8 cellular contexts compared by ENCODE assay signal in the genomic region with DNA sequence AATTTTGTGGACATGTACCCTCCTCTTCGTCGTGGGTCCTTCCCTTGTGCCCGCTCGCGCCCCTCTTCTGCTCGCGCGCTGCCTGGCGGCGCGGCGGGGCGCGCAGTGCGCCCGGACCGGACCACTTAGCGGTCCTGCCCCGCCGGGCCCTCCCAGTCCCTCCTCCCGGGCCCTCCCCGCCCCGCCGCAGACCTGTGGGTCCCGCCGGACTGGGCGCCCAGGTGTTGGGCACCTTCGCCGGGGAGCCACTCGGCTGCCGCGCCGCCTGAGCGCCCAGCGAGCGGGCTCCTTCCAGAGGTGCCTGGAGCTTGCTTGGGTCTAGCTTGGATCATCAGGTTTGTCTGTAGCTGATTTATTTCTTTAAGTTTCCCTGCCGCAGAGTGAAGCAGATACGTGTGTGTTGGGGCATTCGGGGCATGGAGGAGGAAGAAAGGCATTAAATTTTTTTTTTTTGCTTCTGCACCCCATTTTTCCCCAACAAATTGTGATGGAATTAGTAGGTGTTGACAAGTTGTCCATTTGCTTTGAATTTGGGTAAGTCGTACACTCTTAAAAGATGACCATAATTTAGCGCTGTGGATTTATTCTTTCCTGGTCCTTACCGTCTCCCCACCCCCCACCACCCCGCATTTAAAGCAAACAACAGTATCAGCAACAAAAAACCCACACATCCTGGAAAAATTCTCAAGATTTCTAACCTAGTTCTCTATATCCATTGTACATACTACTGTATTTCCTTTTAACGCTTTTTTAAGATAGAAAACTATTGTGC. TPM values are rescaled to one million over a fixed set of nuclear protein-coding genes. Genes with fewer than 3 reads are reported as not detected.
DNase-seq lines count a peak whose midpoint lies in the region; ATAC-seq, FAIRE-seq and TF ChIP-seq lines count a peak whose summit lies in the region.

No MANE protein-coding gene starts in this region.

- no peaks in the 10 kb centered on the region for H3K27me3 Mint-ChIP-seq in T-helper 2 cell treated with Interferon-gamma antibody and Interleukin-4, amounts not matched to agents 5 μg/mL and 100 μg/mL, for 36 hours (ENCODE audit: low read depth)

- H3K36me3 Mint-ChIP-seq in T-helper 2 cell treated with Interferon-gamma antibody and Interleukin-4, amounts not matched to agents 5 μg/mL and 100 μg/mL, for 36 hours (ENCODE audit: low read depth), result peaks cover 19% of the 10 kb centered on the region

- H3K4me3 ChIP-seq in bronchial epithelial cell (ENCODE audit: low read depth, low read length), result peak overlapping the region; percentile 96

- H3K27me3 ChIP-seq in bronchial epithelial cell (ENCODE audit: control insufficient read depth, insufficient read depth, low read length), result no peaks in the 10 kb centered on the region

- no peaks in the 10 kb centered on the region for H3K9me3 ChIP-seq in ES-I3 (ENCODE audit: control insufficient read depth, insufficient read depth, low read length)

- FAIRE-seq in bronchial epithelial cell (lab: Jason Lieb, UNC), result no peak

- H3K27ac Mint-ChIP-seq in T-helper 2 cell treated with Interferon-gamma antibody and Interleukin-4, amounts not matched to agents 5 μg/mL and 100 μg/mL, for 36 hours, result peak overlapping the region; percentile 96

- no peaks in the 10 kb centered on the region for H3K9me3 Mint-ChIP-seq in T-helper 2 cell treated with Interferon-gamma antibody and Interleukin-4, amounts not matched to agents 5 μg/mL and 100 μg/mL, for 36 hours

- H3K4me3 Mint-ChIP-seq in T-helper 2 cell treated with Interferon-gamma antibody and Interleukin-4, amounts not matched to agents 5 μg/mL and 100 μg/mL, for 36 hours, result peak overlapping the region; percentile 96

- H3K36me3 ChIP-seq in ES-I3 (ENCODE audit: insufficient read depth, low read length) (no peaks in the 10 kb centered on the region), bronchial epithelial cell (ENCODE audit: control insufficient read depth, insufficient read depth, low read length) (no peaks in the 10 kb centered on the region)

- peaks cover 19% of the 10 kb centered on the region for H3K4me1 ChIP-seq in ES-I3 (ENCODE audit: insufficient read depth, low read length)

- H3K9ac ChIP-seq in ES-I3 (ENCODE audit: low read depth, low read length), result peak overlapping the region; percentile 92

- no peak for TF ChIP-seq CTCF in bronchial epithelial cell (IDR thresholded peaks at IDR 0.05; ENCODE audit: insufficient read depth, low read length, severe bottlenecking)

- peaks cover 24% of the 10 kb centered on the region for H3K4me1 Mint-ChIP-seq in T-helper 2 cell treated with Interferon-gamma antibody and Interleukin-4, amounts not matched to agents 5 μg/mL and 100 μg/mL, for 36 hours (ENCODE audit: low read depth)

- ATAC-seq in GM21619 (IDR thresholded peaks at IDR 0.05; ENCODE audit: unreplicated experiment), result peak; percentile 22

- DNase-seq in HuH-7 (ENCODE audit: low spot score) (peak; percentile 30), bronchial epithelial cell (ENCODE audit: low read depth) (peak; percentile 31), kidney tubule cell (ENCODE audit: low spot score) (peak; percentile 64), COR-L47 (lab: John Stamatoyannopoulos, UW) (no peak)
- no peak for DNase-seq in T-helper 2 cell treated with Interferon-gamma antibody and Interleukin-4, amounts not matched to agents 5 μg/mL and 100 μg/mL, for 36 hours (ENCODE audit: low spot score)
- peak; percentile 17 for DNase-seq in stimulated activated CD4-positive, alpha-beta T cell treated with anti-CD3 and anti-CD28 coated beads, Interleukin-2, amount 100 ng/mL, for 4 hours (ENCODE audit: low read depth)

RNA-seq across cellular contexts. Expression of a gene that starts 0.9 kb away (rescaled TPM):
- 30.3 and 31.1 TPM in 2 replicates for total RNA-seq in bronchial epithelial cell

Comparison
In these comparisons a context has a peak if more than half of its experiments do, and no peak if none do; other contexts are left out.
1. DNase-seq: peak in HuH-7 (single experiment), bronchial epithelial cell (single experiment), kidney tubule cell (single experiment) and stimulated activated CD4-positive, alpha-beta T cell treated with anti-CD3 and anti-CD28 coated beads, Interleukin-2, amount 100 ng/mL, for 4 hours (single experiment); none in T-helper 2 cell treated with Interferon-gamma antibody and Interleukin-4, amounts not matched to agents 5 μg/mL and 100 μg/mL, for 36 hours (single experiment) and COR-L47 (single experiment).